Comparison of ENCODE assay signal across 2 cellular contexts in genomic region chr7:76334320-76334967, GRCh38.
TF ChIP-seq lines count a peak whose summit lies in the region.

No MANE protein-coding gene starts in this region.

TF ChIP-seq in SK-N-SH, 30 proteins besides CTCF, POLR2A, EP300 and RAD21:
- TF ChIP-seq FOXJ3 (CRISPR knock-in tag; IDR thresholded peaks at IDR 0.05) (no peak), FOSL2 (IDR thresholded peaks at IDR 0.05; ENCODE audit: borderline replicate concordance, low read depth) (no peak), POLR2AphosphoS5 (IDR thresholded peaks at IDR 0.05; ENCODE audit: low read depth, low read length) (0 out of 2 replicates have a peak, but pooled peaks have one; percentile 22), RCOR1 (IDR thresholded peaks at IDR 0.05; ENCODE audit: low read length) (no peak), TEAD4 (IDR thresholded peaks at IDR 0.05; ENCODE audit: borderline replicate concordance, insufficient read depth) (no peak)

TF ChIP-seq in SK-N-SH treated with all-trans-retinoic acid at 6 μM for 48 hours, 23 proteins besides CTCF, POLR2A, EP300 and RAD21:
- TF ChIP-seq BACH2 (CRISPR knock-in tag; IDR thresholded peaks at IDR 0.05; ENCODE audit: borderline replicate concordance) (no peak), ZC3H10 (CRISPR knock-in tag; IDR thresholded peaks at IDR 0.05) (no peak), ZNF8 (CRISPR knock-in tag; IDR thresholded peaks at IDR 0.05) (no peak), ISL1 (CRISPR knock-in tag; IDR thresholded peaks at IDR 0.05) (no peak), OSR1 (CRISPR knock-in tag; IDR thresholded peaks at IDR 0.05) (no peak), ZNF70 (CRISPR knock-in tag; IDR thresholded peaks at IDR 0.05) (no peak), ZFP30 (CRISPR knock-in tag; IDR thresholded peaks at IDR 0.05) (no peak), GLIS3 (CRISPR knock-in tag; IDR thresholded peaks at IDR 0.05) (no peak), ARNTL (CRISPR knock-in tag; IDR thresholded peaks at IDR 0.05; ENCODE audit: borderline replicate concordance, low read depth) (no peak), TCF4 (CRISPR knock-in tag; IDR thresholded peaks at IDR 0.05; ENCODE audit: borderline replicate concordance) (no peak), RARB (CRISPR knock-in tag; IDR thresholded peaks at IDR 0.05) (no peak), ZFP3 (CRISPR knock-in tag; IDR thresholded peaks at IDR 0.05) (no peak), CSRNP3 (CRISPR knock-in tag; IDR thresholded peaks at IDR 0.05) (no peak), TOX (CRISPR knock-in tag; IDR thresholded peaks at IDR 0.05; ENCODE audit: borderline replicate concordance) (no peak), CSDC2 (CRISPR knock-in tag; IDR thresholded peaks at IDR 0.05) (no peak)
- TF ChIP-seq, protein P1, sequence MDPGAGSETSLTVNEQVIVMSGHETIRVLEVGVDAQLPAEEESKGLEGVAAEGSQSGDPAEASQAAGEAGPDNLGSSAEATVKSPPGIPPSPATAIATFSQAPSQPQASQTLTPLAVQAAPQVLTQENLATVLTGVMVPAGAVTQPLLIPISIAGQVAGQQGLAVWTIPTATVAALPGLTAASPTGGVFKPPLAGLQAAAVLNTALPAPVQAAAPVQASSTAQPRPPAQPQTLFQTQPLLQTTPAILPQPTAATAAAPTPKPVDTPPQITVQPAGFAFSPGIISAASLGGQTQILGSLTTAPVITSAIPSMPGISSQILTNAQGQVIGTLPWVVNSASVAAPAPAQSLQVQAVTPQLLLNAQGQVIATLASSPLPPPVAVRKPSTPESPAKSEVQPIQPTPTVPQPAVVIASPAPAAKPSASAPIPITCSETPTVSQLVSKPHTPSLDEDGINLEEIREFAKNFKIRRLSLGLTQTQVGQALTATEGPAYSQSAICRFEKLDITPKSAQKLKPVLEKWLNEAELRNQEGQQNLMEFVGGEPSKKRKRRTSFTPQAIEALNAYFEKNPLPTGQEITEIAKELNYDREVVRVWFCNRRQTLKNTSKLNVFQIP (CRISPR knock-in tag; IDR thresholded peaks at IDR 0.05; ENCODE audit: borderline replicate concordance, low read depth), result no peak
- TF ChIP-seq, protein P2, sequence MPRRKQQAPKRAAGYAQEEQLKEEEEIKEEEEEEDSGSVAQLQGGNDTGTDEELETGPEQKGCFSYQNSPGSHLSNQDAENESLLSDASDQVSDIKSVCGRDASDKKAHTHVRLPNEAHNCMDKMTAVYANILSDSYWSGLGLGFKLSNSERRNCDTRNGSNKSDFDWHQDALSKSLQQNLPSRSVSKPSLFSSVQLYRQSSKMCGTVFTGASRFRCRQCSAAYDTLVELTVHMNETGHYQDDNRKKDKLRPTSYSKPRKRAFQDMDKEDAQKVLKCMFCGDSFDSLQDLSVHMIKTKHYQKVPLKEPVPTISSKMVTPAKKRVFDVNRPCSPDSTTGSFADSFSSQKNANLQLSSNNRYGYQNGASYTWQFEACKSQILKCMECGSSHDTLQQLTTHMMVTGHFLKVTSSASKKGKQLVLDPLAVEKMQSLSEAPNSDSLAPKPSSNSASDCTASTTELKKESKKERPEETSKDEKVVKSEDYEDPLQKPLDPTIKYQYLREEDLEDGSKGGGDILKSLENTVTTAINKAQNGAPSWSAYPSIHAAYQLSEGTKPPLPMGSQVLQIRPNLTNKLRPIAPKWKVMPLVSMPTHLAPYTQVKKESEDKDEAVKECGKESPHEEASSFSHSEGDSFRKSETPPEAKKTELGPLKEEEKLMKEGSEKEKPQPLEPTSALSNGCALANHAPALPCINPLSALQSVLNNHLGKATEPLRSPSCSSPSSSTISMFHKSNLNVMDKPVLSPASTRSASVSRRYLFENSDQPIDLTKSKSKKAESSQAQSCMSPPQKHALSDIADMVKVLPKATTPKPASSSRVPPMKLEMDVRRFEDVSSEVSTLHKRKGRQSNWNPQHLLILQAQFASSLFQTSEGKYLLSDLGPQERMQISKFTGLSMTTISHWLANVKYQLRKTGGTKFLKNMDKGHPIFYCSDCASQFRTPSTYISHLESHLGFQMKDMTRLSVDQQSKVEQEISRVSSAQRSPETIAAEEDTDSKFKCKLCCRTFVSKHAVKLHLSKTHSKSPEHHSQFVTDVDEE (CRISPR knock-in tag; IDR thresholded peaks at IDR 0.05), result no peak
- TF ChIP-seq, protein P3, sequence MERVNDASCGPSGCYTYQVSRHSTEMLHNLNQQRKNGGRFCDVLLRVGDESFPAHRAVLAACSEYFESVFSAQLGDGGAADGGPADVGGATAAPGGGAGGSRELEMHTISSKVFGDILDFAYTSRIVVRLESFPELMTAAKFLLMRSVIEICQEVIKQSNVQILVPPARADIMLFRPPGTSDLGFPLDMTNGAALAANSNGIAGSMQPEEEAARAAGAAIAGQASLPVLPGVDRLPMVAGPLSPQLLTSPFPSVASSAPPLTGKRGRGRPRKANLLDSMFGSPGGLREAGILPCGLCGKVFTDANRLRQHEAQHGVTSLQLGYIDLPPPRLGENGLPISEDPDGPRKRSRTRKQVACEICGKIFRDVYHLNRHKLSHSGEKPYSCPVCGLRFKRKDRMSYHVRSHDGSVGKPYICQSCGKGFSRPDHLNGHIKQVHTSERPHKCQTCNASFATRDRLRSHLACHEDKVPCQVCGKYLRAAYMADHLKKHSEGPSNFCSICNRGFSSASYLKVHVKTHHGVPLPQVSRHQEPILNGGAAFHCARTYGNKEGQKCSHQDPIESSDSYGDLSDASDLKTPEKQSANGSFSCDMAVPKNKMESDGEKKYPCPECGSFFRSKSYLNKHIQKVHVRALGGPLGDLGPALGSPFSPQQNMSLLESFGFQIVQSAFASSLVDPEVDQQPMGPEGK (CRISPR knock-in tag; IDR thresholded peaks at IDR 0.05; ENCODE audit: borderline replicate concordance), result no peak
- TF ChIP-seq, protein P4, sequence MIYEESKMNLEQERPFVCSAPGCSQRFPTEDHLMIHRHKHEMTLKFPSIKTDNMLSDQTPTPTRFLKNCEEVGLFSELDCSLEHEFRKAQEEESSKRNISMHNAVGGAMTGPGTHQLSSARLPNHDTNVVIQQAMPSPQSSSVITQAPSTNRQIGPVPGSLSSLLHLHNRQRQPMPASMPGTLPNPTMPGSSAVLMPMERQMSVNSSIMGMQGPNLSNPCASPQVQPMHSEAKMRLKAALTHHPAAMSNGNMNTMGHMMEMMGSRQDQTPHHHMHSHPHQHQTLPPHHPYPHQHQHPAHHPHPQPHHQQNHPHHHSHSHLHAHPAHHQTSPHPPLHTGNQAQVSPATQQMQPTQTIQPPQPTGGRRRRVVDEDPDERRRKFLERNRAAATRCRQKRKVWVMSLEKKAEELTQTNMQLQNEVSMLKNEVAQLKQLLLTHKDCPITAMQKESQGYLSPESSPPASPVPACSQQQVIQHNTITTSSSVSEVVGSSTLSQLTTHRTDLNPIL (CRISPR knock-in tag; IDR thresholded peaks at IDR 0.05; ENCODE audit: low read depth), result no peak
TF ChIP-seq in SK-N-SH treated with all-trans-retinoic acid at 6 μM for 48 hours: peak in this region for 0.
